24 cellular contexts compared by ENCODE assay signal in the genomic region with DNA sequence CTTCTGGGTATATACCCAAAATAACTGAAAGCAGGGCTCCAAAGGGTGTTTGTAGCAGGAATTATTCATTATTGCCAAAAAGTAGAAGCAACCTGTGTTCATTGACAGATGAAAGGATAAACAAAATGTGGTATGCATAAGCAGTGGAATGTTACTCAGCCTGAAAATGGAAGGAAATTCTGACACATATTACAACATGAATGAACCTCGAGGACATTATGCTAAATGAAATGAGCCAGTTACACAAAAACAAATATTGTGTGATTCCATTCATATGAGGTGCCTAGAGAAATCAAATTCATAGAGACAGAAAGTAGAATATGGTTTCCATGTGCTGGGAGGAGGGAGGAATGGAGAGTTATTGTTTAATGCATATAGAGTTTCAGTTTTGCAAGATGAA.
DNase-seq lines count a peak whose midpoint lies in the region; ATAC-seq, FAIRE-seq and TF ChIP-seq lines count a peak whose summit lies in the region.
"Had no signal": no experiment of that assay in that cellular context is flagged by ENCODE, and none has a peak within 500 bp of the region (broad histone marks: within the 10 kb centered on the region; RNA-seq: fewer than 3 reads in every experiment).

No MANE protein-coding gene starts in this region.

- H3K4me1 ChIP-seq in Panc1 (ENCODE audit: control insufficient read depth, insufficient read depth, low read length) = peaks cover 3% of the 10 kb centered on the region; the same call in 1 of the 2 replicates

- H3K4me3 ChIP-seq in AG10803 (ENCODE audit: low read length) (no peak overlapping the region), Panc1 (ENCODE audit: low read depth in 2 of 2, low read length in 2 of 2) (no peak overlapping the region), epithelial cell of esophagus (ENCODE audit: low read length) (no peak overlapping the region)
- H3K4me3 ChIP-seq: lung had no signal

- BruUV-seq in Panc1 (replicated peaks; lab: Mats Ljungman, UMichigan) (TSS peak; percentile 46), Calu3 (replicated peaks; lab: Mats Ljungman, UMichigan) (no TSS peak)

- POLR2A ChIA-PET in Panc1 (lab: Charles Lee) = no interaction called here

- intact Hi-C loops in Panc1 (cut with micrococcal nuclease; ENCODE audit: unreplicated experiment) (no loop called here), Calu3 (cut with micrococcal nuclease; ENCODE audit: unreplicated experiment) (no loop called here)
- intact Hi-C loops in activated T-helper 2 cell treated with anti-CD3 and anti-CD28 coated beads, Interferon-gamma antibody, Interleukin-2, Interleukin-4, amounts not matched to agents 10 μg/mL and 5 μg/mL and 100 μg/mL, durations not matched to agents 14 hours and 24 hours and 36 hours (cut with micrococcal nuclease) = no loop called here

- CTCF ChIA-PET in Panc1 (lab: Charles Lee) = no interaction called here
- CTCF ChIA-PET in Calu3 (lab: Charles Lee) = no interaction called here

- H3K27ac Mint-ChIP-seq in endothelial cell (ENCODE audit: unreplicated experiment) (no peak overlapping the region), Calu3 (ENCODE audit: unreplicated experiment) (no peak overlapping the region)
- H3K27ac Mint-ChIP-seq in activated T-helper 2 cell treated with anti-CD3 and anti-CD28 coated beads, Interferon-gamma antibody, Interleukin-2, Interleukin-4, amounts not matched to agents 10 μg/mL and 5 μg/mL and 100 μg/mL, durations not matched to agents 14 hours and 24 hours and 36 hours = no peak overlapping the region
- H3K27ac Mint-ChIP-seq: T-helper 17 cell had no signal

- TF ChIP-seq CTCF in AG10803 (conservative IDR thresholded peaks at IDR 0.05; ENCODE audit: low read length) (no peak), Panc1 (IDR thresholded peaks at IDR 0.05) (no peak), epithelial cell of esophagus (IDR thresholded peaks at IDR 0.05; ENCODE audit: insufficient read depth, low read depth, low read length, missing control alignments) (no peak), endothelial cell (IDR thresholded peaks at IDR 0.05; ENCODE audit: unreplicated experiment) (no peak), Calu3 (IDR thresholded peaks at IDR 0.05; ENCODE audit: unreplicated experiment) (no peak)

- H3K27me3 ChIP-seq in Panc1 (ENCODE audit: control insufficient read depth, insufficient read depth, low read length) = no peaks in the 10 kb centered on the region

- no peak for ATAC-seq in Panc1
- no peak for ATAC-seq in HG03097 (IDR thresholded peaks at IDR 0.05; ENCODE audit: low FRiP score, unreplicated experiment)
- ATAC-seq: T-helper 17 cell had no signal

- H3K36me3 Mint-ChIP-seq in endothelial cell (ENCODE audit: low read depth, unreplicated experiment) (peaks cover 8% of the 10 kb centered on the region), Calu3 (ENCODE audit: insufficient read depth, unreplicated experiment) (peaks cover 4% of the 10 kb centered on the region)
- peaks cover 20% of the 10 kb centered on the region for H3K36me3 Mint-ChIP-seq in activated T-helper 2 cell treated with anti-CD3 and anti-CD28 coated beads, Interferon-gamma antibody, Interleukin-2, Interleukin-4, amounts not matched to agents 10 μg/mL and 5 μg/mL and 100 μg/mL, durations not matched to agents 14 hours and 24 hours and 36 hours (ENCODE audit: low read depth)

- DNase-seq in AG10803 (ENCODE audit: low read depth) = peak; percentile 36
- no peak for DNase-seq in GM19239 (ENCODE audit: insufficient read length, low spot score)
- DNase-seq in Panc1 (ENCODE audit: low read depth, low spot score) = no peak
- peak; percentile 75 for DNase-seq in epithelial cell of esophagus (ENCODE audit: low read depth)
- DNase-seq in endothelial cell (ENCODE audit: low spot score) = no peak
- DNase-seq in activated T-helper 2 cell treated with anti-CD3 and anti-CD28 coated beads, Interferon-gamma antibody, Interleukin-2, Interleukin-4, amounts not matched to agents 10 μg/mL and 5 μg/mL and 100 μg/mL, durations not matched to agents 14 hours and 24 hours and 36 hours (ENCODE audit: low spot score) = no peak
- DNase-seq in Calu3 = no peak
- DNase-seq: activated CD4-positive, alpha-beta T cell treated with anti-CD3 and anti-CD28 coated beads for 48 hours; activated gamma-delta T cell treated with Interleukin-2 at 50 U/mL for 16 hours; anterior cingulate cortex; central memory CD4-positive, alpha-beta T cell; foreskin melanocyte; kidney; NCI-H1048; NCI-H187 treated with DMSO at 0.1 percent for 48 hours; NCI-H82; posterior cingulate gyrus; T-helper 17 cell had no signal

- no peaks in the 10 kb centered on the region for H3K36me3 ChIP-seq in Panc1 (ENCODE audit: control insufficient read depth, insufficient read depth, low read length)

- in situ Hi-C loops in Panc1 (cut with HindIII; ENCODE audit: low pct_unique_long_range_greater_than_20kb, low sequenced_read_pairs) = no loop called here

- H3K4me3 Mint-ChIP-seq in endothelial cell (ENCODE audit: unreplicated experiment) = no peak overlapping the region
- H3K4me3 Mint-ChIP-seq in activated T-helper 2 cell treated with anti-CD3 and anti-CD28 coated beads, Interferon-gamma antibody, Interleukin-2, Interleukin-4, amounts not matched to agents 10 μg/mL and 5 μg/mL and 100 μg/mL, durations not matched to agents 14 hours and 24 hours and 36 hours (ENCODE audit: low read depth) = no peak overlapping the region
- H3K4me3 Mint-ChIP-seq in Calu3 (ENCODE audit: low read depth, unreplicated experiment) = no peak overlapping the region
- H3K4me3 Mint-ChIP-seq: neural crest cell, T-helper 17 cell had no signal

- H3K4me1 Mint-ChIP-seq in endothelial cell (ENCODE audit: unreplicated experiment) (peaks cover 4% of the 10 kb centered on the region), Calu3 (ENCODE audit: low read depth, unreplicated experiment) (peaks cover 5% of the 10 kb centered on the region)
- peaks cover 7% of the 10 kb centered on the region for H3K4me1 Mint-ChIP-seq in activated T-helper 2 cell treated with anti-CD3 and anti-CD28 coated beads, Interferon-gamma antibody, Interleukin-2, Interleukin-4, amounts not matched to agents 10 μg/mL and 5 μg/mL and 100 μg/mL, durations not matched to agents 14 hours and 24 hours and 36 hours (ENCODE audit: low read depth)
- H3K4me1 Mint-ChIP-seq: neural crest cell had no signal

- H3K27me3 Mint-ChIP-seq in endothelial cell (ENCODE audit: unreplicated experiment) (no peaks in the 10 kb centered on the region), Calu3 (ENCODE audit: unreplicated experiment) (no peaks in the 10 kb centered on the region)
- H3K27me3 Mint-ChIP-seq in activated T-helper 2 cell treated with anti-CD3 and anti-CD28 coated beads, Interferon-gamma antibody, Interleukin-2, Interleukin-4, amounts not matched to agents 10 μg/mL and 5 μg/mL and 100 μg/mL, durations not matched to agents 14 hours and 24 hours and 36 hours (ENCODE audit: low read depth) = no peaks in the 10 kb centered on the region
- H3K27me3 Mint-ChIP-seq: T-helper 17 cell had no signal

- peak; percentile 77 for FAIRE-seq in GM19239 (lab: Jason Lieb, UNC)
- FAIRE-seq: G401.6, kidney, urothelium cell line had no signal

- no peak overlapping the region for H3K27ac ChIP-seq in Panc1 (ENCODE audit: low read length)
- H3K27ac ChIP-seq: epithelial cell of prostate had no signal

- H3K9me3 Mint-ChIP-seq in endothelial cell (ENCODE audit: unreplicated experiment) = peaks cover under 1% of the 10 kb centered on the region
- peaks cover 6% of the 10 kb centered on the region for H3K9me3 Mint-ChIP-seq in activated T-helper 2 cell treated with anti-CD3 and anti-CD28 coated beads, Interferon-gamma antibody, Interleukin-2, Interleukin-4, amounts not matched to agents 10 μg/mL and 5 μg/mL and 100 μg/mL, durations not matched to agents 14 hours and 24 hours and 36 hours
- peaks cover under 1% of the 10 kb centered on the region for H3K9me3 Mint-ChIP-seq in Calu3 (ENCODE audit: low read depth, unreplicated experiment)

- H3K9me3 ChIP-seq in Panc1 (ENCODE audit: control insufficient read depth, insufficient read depth, low read depth, low read length) = no peaks in the 10 kb centered on the region

Comparison
In these comparisons a context has a peak if more than half of its experiments do, and no peak if none do; other contexts are left out.
1. DNase-seq: peak in AG10803 (single experiment) and epithelial cell of esophagus (single experiment); none in GM19239 (single experiment), Panc1 (single experiment), endothelial cell (single experiment), activated T-helper 2 cell treated with anti-CD3 and anti-CD28 coated beads, Interferon-gamma antibody, Interleukin-2, Interleukin-4, amounts not matched to agents 10 μg/mL and 5 μg/mL and 100 μg/mL, durations not matched to agents 14 hours and 24 hours and 36 hours (single experiment) and Calu3 (single experiment).